In the genomic region with DNA sequence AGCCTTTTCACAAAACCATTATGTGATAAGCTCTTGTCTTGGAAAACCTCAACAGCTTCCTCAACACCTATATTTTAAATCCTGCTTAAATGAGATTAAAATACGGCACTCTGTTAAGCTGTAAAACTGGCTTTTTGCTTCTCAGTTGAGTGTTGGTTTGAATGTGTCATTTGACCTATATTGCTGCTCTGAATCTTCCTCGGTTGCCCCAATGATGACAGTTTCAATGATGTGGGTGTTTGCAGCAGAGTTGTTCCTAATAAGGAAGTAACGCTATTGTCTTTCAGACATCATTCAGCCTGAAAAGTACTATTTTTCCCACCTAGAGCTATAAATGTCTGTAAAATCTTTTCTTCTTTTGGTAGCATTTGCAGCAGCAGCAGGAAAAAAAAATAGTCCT, we compare ENCODE assay signal across 25 cellular contexts.
"Had no signal": no experiment of that assay in that cellular context is flagged by ENCODE, and none has a peak within 500 bp of the region (broad histone marks: within the 10 kb centered on the region; RNA-seq: fewer than 3 reads in every experiment).

No MANE protein-coding gene starts in this region.

- H3K27me3 ChIP-seq: breast epithelium, esophagus squamous epithelium, gastroesophageal sphincter, heart left ventricle, neutrophil, ovary, right atrium auricular region had no signal

- H3K4me3 Mint-ChIP-seq: activated CD4-positive, alpha-beta T cell treated with anti-CD3 and anti-CD28 coated beads for 36 hours; activated naive CD4-positive, alpha-beta T cell treated with anti-CD3 and anti-CD28 coated beads for 36 hours; activated naive CD8-positive, alpha-beta T cell treated with anti-CD3 and anti-CD28 coated beads, Interleukin-2, amount 10 ng/mL, durations not matched to agents 7 days and 5 days; endodermal cell; WTC11 had no signal

- H3K36me3 Mint-ChIP-seq: activated naive CD8-positive, alpha-beta T cell treated with anti-CD3 and anti-CD28 coated beads, Interleukin-2, amount 10 ng/mL, durations not matched to agents 7 days and 5 days; natural killer cell; WTC11 had no signal

- H3K27me3 Mint-ChIP-seq: activated CD4-positive, alpha-beta T cell treated with anti-CD3 and anti-CD28 coated beads for 36 hours; activated naive CD8-positive, alpha-beta T cell treated with anti-CD3 and anti-CD28 coated beads, Interleukin-2, amount 10 ng/mL, durations not matched to agents 7 days and 5 days had no signal

- H3K27ac ChIP-seq: breast epithelium, coronary artery, esophagus squamous epithelium, gastroesophageal sphincter, heart left ventricle, neutrophil, ovary, prostate gland, right atrium auricular region had no signal

- H3K9me3 Mint-ChIP-seq: endodermal cell, natural killer cell, WTC11 had no signal

- H3K27ac Mint-ChIP-seq: activated CD4-positive, alpha-beta T cell treated with anti-CD3 and anti-CD28 coated beads for 36 hours; activated naive CD4-positive, alpha-beta T cell treated with anti-CD3 and anti-CD28 coated beads for 36 hours; activated naive CD8-positive, alpha-beta T cell treated with anti-CD3 and anti-CD28 coated beads, Interleukin-2, amount 10 ng/mL, durations not matched to agents 7 days and 5 days; natural killer cell; WTC11 had no signal

- H3K4me1 ChIP-seq: breast epithelium, esophagus squamous epithelium, prostate gland, right atrium auricular region had no signal

- H3K9me3 ChIP-seq: breast epithelium, esophagus squamous epithelium, gastroesophageal sphincter, heart left ventricle, neutrophil, ovary, prostate gland, right atrium auricular region had no signal

- H3K36me3 ChIP-seq: breast epithelium, esophagus squamous epithelium, gastroesophageal sphincter, heart left ventricle, neutrophil, ovary, prostate gland, right atrium auricular region had no signal

- DNase-seq: activated CD4-positive, alpha-beta T cell treated with anti-CD3 and anti-CD28 coated beads for 36 hours; activated CD4-positive, alpha-beta T cell treated with anti-CD3 and anti-CD28 coated beads, Interleukin-2, amount 50 U/mL, for 48 hours; activated CD8-positive, alpha-beta memory T cell treated with anti-CD3 and anti-CD28 coated beads, Interleukin-2, amount 50 U/mL, for 48 hours; activated naive CD4-positive, alpha-beta T cell treated with anti-CD3 and anti-CD28 coated beads for 36 hours; activated naive CD8-positive, alpha-beta T cell treated with anti-CD3 and anti-CD28 coated beads, Interleukin-2, amount 10 ng/mL, durations not matched to agents 7 days and 5 days; activated T-cell treated with anti-CD3 and anti-CD28 coated beads, Interleukin-2, amount 50 U/mL, for 48 hours; amniotic stem cell; endodermal cell; esophagus squamous epithelium; heart left ventricle; islet precursor cell; left cardiac atrium; midbrain; natural killer cell; ovary; stimulated activated CD4-positive, alpha-beta T cell treated with anti-CD3 and anti-CD28 coated beads, Interleukin-4, amount 100 ng/mL, for 24 hours; stimulated activated naive CD8-positive, alpha-beta T cell treated with anti-CD3 and anti-CD28 coated beads, Interleukin-15, Interleukin-2, amounts not matched to agents 100 U/mL and 50 U/mL, for 24 hours; T-helper 9 cell had no signal

- H3K4me1 Mint-ChIP-seq: activated CD4-positive, alpha-beta T cell treated with anti-CD3 and anti-CD28 coated beads for 36 hours; activated naive CD8-positive, alpha-beta T cell treated with anti-CD3 and anti-CD28 coated beads, Interleukin-2, amount 10 ng/mL, durations not matched to agents 7 days and 5 days; natural killer cell had no signal

- H3K4me3 ChIP-seq: breast epithelium, coronary artery, esophagus squamous epithelium, gastroesophageal sphincter, heart left ventricle, ovary, prostate gland, right atrium auricular region had no signal
